Comparison of ENCODE assay signal across 17 cellular contexts in the genomic region with DNA sequence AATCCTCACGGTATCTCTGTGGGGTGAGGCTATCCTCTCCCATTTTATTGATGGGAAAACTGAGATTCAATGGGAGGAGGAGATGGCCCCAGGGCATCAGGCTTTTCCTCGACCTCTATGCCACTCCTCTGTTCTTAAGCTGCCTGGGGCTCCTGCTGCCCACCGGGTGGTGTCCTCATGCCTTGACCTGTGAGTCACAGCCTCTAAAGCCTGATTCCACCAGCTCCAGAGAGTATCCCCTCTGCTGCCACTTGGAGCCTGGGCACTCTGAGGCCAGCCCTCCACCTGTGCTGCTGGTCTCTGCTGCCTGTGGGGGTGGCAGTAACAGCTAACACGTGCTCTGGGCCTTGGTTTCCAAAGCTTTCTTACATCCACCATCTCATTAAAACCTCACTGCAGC.
"Had no signal": no experiment of that assay in that cellular context is flagged by ENCODE, and none has a peak within 500 bp of the region (broad histone marks: within the 10 kb centered on the region; RNA-seq: fewer than 3 reads in every experiment).

No MANE protein-coding gene starts in this region.

- H3K4me3 ChIP-seq: body of pancreas, left lung, suprapubic skin had no signal

- H3K36me3 ChIP-seq: left lung, suprapubic skin had no signal

- H3K79me2 ChIP-seq: parathyroid adenoma had no signal

- FAIRE-seq: colon, keratinocyte, TTC549 had no signal

- ATAC-seq: body of pancreas had no signal

- H3K27ac Mint-ChIP-seq: activated CD4-positive, alpha-beta T cell treated with anti-CD3 and anti-CD28 coated beads for 36 hours; activated naive CD4-positive, alpha-beta T cell treated with anti-CD3 and anti-CD28 coated beads for 36 hours; activated T-helper 17 cell treated with anti-CD3 and anti-CD28 coated beads, Interleukin-2, amount 50 U/mL, for 72 hours; T-helper 2 cell treated with Interferon-gamma antibody and Interleukin-4, amounts not matched to agents 5 μg/mL and 100 μg/mL, for 36 hours had no signal

- H3K4me1 Mint-ChIP-seq: activated CD4-positive, alpha-beta T cell treated with anti-CD3 and anti-CD28 coated beads for 36 hours; activated T-helper 17 cell treated with anti-CD3 and anti-CD28 coated beads, Interleukin-2, amount 50 U/mL, for 72 hours; stimulated activated naive CD8-positive, alpha-beta T cell treated with anti-CD3 and anti-CD28 coated beads, Interleukin-15, amount 100 ng/mL, for 72 hours had no signal

- H3K27me3 ChIP-seq: body of pancreas, left lung, suprapubic skin had no signal

- H3K9ac ChIP-seq: parathyroid adenoma had no signal

- H2AFZ ChIP-seq: parathyroid adenoma had no signal

- DNase-seq: caudate nucleus, foreskin keratinocyte, hypothalamus, midbrain had no signal

- H3K27ac ChIP-seq: body of pancreas, foreskin keratinocyte, left lung, parathyroid adenoma, suprapubic skin had no signal

- H3K4me3 Mint-ChIP-seq: activated CD4-positive, alpha-beta T cell treated with anti-CD3 and anti-CD28 coated beads for 36 hours; activated naive CD4-positive, alpha-beta T cell treated with anti-CD3 and anti-CD28 coated beads for 36 hours; activated T-helper 17 cell treated with anti-CD3 and anti-CD28 coated beads, Interleukin-2, amount 50 U/mL, for 72 hours; nephron; stimulated activated naive CD8-positive, alpha-beta T cell treated with anti-CD3 and anti-CD28 coated beads, Interleukin-15, amount 100 ng/mL, for 72 hours; T-helper 2 cell treated with Interferon-gamma antibody and Interleukin-4, amounts not matched to agents 5 μg/mL and 100 μg/mL, for 36 hours had no signal

- H3K9me3 ChIP-seq: body of pancreas, left lung, suprapubic skin had no signal

- H3K4me1 ChIP-seq: foreskin keratinocyte, parathyroid adenoma had no signal

- H3K9me3 Mint-ChIP-seq: activated naive CD4-positive, alpha-beta T cell treated with anti-CD3 and anti-CD28 coated beads for 36 hours; activated T-helper 17 cell treated with anti-CD3 and anti-CD28 coated beads, Interleukin-2, amount 50 U/mL, for 72 hours; nephron; stimulated activated naive CD8-positive, alpha-beta T cell treated with anti-CD3 and anti-CD28 coated beads, Interleukin-15, amount 100 ng/mL, for 72 hours; T-helper 2 cell treated with Interferon-gamma antibody and Interleukin-4, amounts not matched to agents 5 μg/mL and 100 μg/mL, for 36 hours had no signal
